ENCODE assay signal across 22 cellular contexts in the genomic region with DNA sequence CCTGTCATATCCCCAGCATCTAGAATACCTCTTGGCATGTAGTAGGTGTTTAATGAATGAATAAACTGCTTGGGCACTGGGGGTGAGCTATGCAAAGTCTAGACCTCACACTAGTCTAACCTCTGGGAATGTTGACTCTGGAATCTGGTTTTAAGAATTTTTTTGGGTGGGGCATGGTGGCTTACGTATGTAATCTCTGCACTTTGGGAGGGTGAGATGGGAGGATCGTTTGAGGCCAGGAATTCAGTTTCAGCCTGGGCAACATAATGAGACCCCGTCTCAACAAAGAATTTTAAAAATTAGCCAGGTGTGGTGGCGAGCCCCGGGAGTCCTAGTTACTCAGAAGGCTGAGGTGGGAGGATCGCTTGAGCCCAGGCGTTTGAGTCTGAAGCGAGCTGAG.
"Had no signal": no experiment of that assay in that cellular context is flagged by ENCODE, and none has a peak within 500 bp of the region (broad histone marks: within the 10 kb centered on the region; RNA-seq: fewer than 3 reads in every experiment).

No MANE protein-coding gene starts in this region.

- H3K27me3 ChIP-seq: brain microvascular endothelial cell, esophagus squamous epithelium, left lung, right atrium auricular region, transverse colon, vagina had no signal

- H3K27ac ChIP-seq: brain microvascular endothelial cell, right atrium auricular region, transverse colon, vagina had no signal

- H3K4me3 Mint-ChIP-seq: activated B cell treated with CpG ODN at 0.5 μM for 24 hours; activated CD8-positive, alpha-beta T cell treated with anti-CD3 and anti-CD28 coated beads, Interleukin-2, amount 10 ng/mL, durations not matched to agents 7 days and 5 days; nephron progenitor cell had no signal

- H3K9me3 ChIP-seq: esophagus squamous epithelium, left lung, right atrium auricular region, transverse colon, vagina had no signal

- H3K36me3 Mint-ChIP-seq: activated CD8-positive, alpha-beta memory T cell treated with anti-CD3 and anti-CD28 coated beads, Interleukin-2, amount 10 ng/mL, durations not matched to agents 7 days and 5 days had no signal

- H3K4me3 ChIP-seq: esophagus squamous epithelium, right atrium auricular region, transverse colon, vagina had no signal

- H3K9me3 Mint-ChIP-seq: T-helper 2 cell treated with Interferon-gamma antibody and Interleukin-4, amounts not matched to agents 5 μg/mL and 100 μg/mL, for 36 hours had no signal

- H3K36me3 ChIP-seq: brain microvascular endothelial cell, esophagus squamous epithelium, left lung, right atrium auricular region, transverse colon, vagina had no signal

- H3K27ac Mint-ChIP-seq: activated B cell treated with CpG ODN at 0.5 μM for 24 hours; activated CD8-positive, alpha-beta memory T cell treated with anti-CD3 and anti-CD28 coated beads, Interleukin-2, amount 10 ng/mL, durations not matched to agents 7 days and 5 days; activated CD8-positive, alpha-beta T cell treated with anti-CD3 and anti-CD28 coated beads, Interleukin-2, amount 10 ng/mL, durations not matched to agents 7 days and 5 days; nephron progenitor cell; T-helper 2 cell treated with Interferon-gamma antibody and Interleukin-4, amounts not matched to agents 5 μg/mL and 100 μg/mL, for 36 hours had no signal

- H3K4me1 ChIP-seq: esophagus squamous epithelium, left lung, right atrium auricular region, transverse colon, vagina had no signal

- ATAC-seq: activated CD8-positive, alpha-beta memory T cell treated with anti-CD3 and anti-CD28 coated beads, Interleukin-2, amount 10 ng/mL, durations not matched to agents 7 days and 5 days; activated CD8-positive, alpha-beta T cell treated with anti-CD3 and anti-CD28 coated beads, Interleukin-2, amount 10 ng/mL, durations not matched to agents 7 days and 5 days had no signal

- DNase-seq: activated B cell treated with CpG ODN at 0.5 μM for 24 hours; activated CD4-positive, alpha-beta T cell treated with anti-CD3 and anti-CD28 coated beads for 36 hours; activated CD8-positive, alpha-beta memory T cell treated with anti-CD3 and anti-CD28 coated beads, Interleukin-2, amount 10 ng/mL, durations not matched to agents 7 days and 5 days; activated CD8-positive, alpha-beta T cell treated with anti-CD3 and anti-CD28 coated beads, Interleukin-2, amount 10 ng/mL, durations not matched to agents 7 days and 5 days; activated gamma-delta T cell treated with Interleukin-2 at 50 U/mL for 16 hours; activated naive CD4-positive, alpha-beta T cell treated with anti-CD3 and anti-CD28 coated beads, Interleukin-2, amount 50 U/mL, for 16 hours; amniotic stem cell; brain microvascular endothelial cell; cortex of kidney; esophagus squamous epithelium; foreskin melanocyte; kidney glomerular epithelial cell; left lung; naive B cell; nephron progenitor cell; stimulated activated CD4-positive, alpha-beta T cell treated with anti-CD3 and anti-CD28 coated beads, Interleukin-2, amount 100 ng/mL, for 48 hours; stimulated activated naive CD4-positive, alpha-beta T cell treated with Interleukin-2 at 50 U/mL for 16 hours; T-helper 1 cell; transverse colon had no signal
